19 cellular contexts compared by ENCODE assay signal in genomic region chr3:25834346-25834745, GRCh38. TPM values are rescaled to one million over a fixed set of nuclear protein-coding genes. Genes with fewer than 3 reads are reported as not detected.
DNase-seq lines count a peak whose midpoint lies in the region; ATAC-seq, FAIRE-seq and TF ChIP-seq lines count a peak whose summit lies in the region.
"Had no signal": no experiment of that assay in that cellular context is flagged by ENCODE, and none has a peak within 500 bp of the region (broad histone marks: within the 10 kb centered on the region; RNA-seq: fewer than 3 reads in every experiment).

No MANE protein-coding gene starts in this region.

- H3K4me1 ChIP-seq in DOHH2 (ENCODE audit: control insufficient read depth, low read length): peaks cover 26% of the 10 kb centered on the region
- H3K4me1 ChIP-seq: left ventricle myocardium inferior had no signal

- no peaks in the 10 kb centered on the region for H3K27me3 ChIP-seq in DOHH2 (ENCODE audit: control insufficient read depth, low read length)
- H3K27me3 ChIP-seq: neural progenitor cell had no signal

- no peaks in the 10 kb centered on the region for H3F3A ChIP-seq in DOHH2 (ENCODE audit: control insufficient read depth, insufficient read depth)

- no peak overlapping the region for H3K4me3 ChIP-seq in DOHH2 (ENCODE audit: low read length)
- H3K4me3 ChIP-seq: left ventricle myocardium inferior, neural progenitor cell, skin epidermis, tibial artery had no signal

- H3K79me2 ChIP-seq in DOHH2 (ENCODE audit: control insufficient read depth, low read length): no peaks in the 10 kb centered on the region

- no peaks in the 10 kb centered on the region for H3K36me3 ChIP-seq in DOHH2 (ENCODE audit: control insufficient read depth, low read length)
- H3K36me3 ChIP-seq: left ventricle myocardium inferior, neural progenitor cell, tibial artery had no signal

- FAIRE-seq in GM19239 (lab: Jason Lieb, UNC): peak; percentile 66
- FAIRE-seq: endothelial cell of umbilical vein had no signal

- no peaks in the 10 kb centered on the region for H3K4me1 Mint-ChIP-seq in activated T-cell treated with anti-CD3 and anti-CD28 coated beads, Interleukin-2, amount 50 U/mL, for 4 hours (ENCODE audit: low read depth)

- H3K9me2 ChIP-seq in DOHH2 (replicated peaks; ENCODE audit: control insufficient read depth, low read length): no peaks in the 10 kb centered on the region

- H3K27me3 Mint-ChIP-seq in activated T-cell treated with anti-CD3 and anti-CD28 coated beads, Interleukin-2, amount 50 U/mL, for 4 hours (ENCODE audit: low read depth): peaks cover 3% of the 10 kb centered on the region
- H3K27me3 Mint-ChIP-seq: brain had no signal

- DNase-seq in GM19239 (ENCODE audit: insufficient read length, low spot score) (no peak), NCI-H524 (lab: John Stamatoyannopoulos, UW) (no peak)
- no peak for DNase-seq in activated CD4-positive, alpha-beta T cell treated with anti-CD3 and anti-CD28 coated beads for 1 hour
- DNase-seq in activated CD4-positive, CD25-positive, alpha-beta regulatory T cell treated with anti-CD3 and anti-CD28 coated beads, Interleukin-2, amount 50 U/mL, for 72 hours: no peak
- no peak for DNase-seq in activated T-cell treated with anti-CD3 and anti-CD28 coated beads, Interleukin-2, amount 50 U/mL, for 4 hours
- DNase-seq: activated CD4-positive, alpha-beta T cell treated with anti-CD3 and anti-CD28 coated beads for 4 hours; head of caudate nucleus; left ventricle myocardium inferior; NCI-H2171; T-cell; tibial artery had no signal

- H3K9me3 Mint-ChIP-seq in activated T-cell treated with anti-CD3 and anti-CD28 coated beads, Interleukin-2, amount 50 U/mL, for 4 hours: peaks cover 5% of the 10 kb centered on the region
- H3K9me3 Mint-ChIP-seq: activated T-helper 17 cell treated with anti-CD3 and anti-CD28 coated beads, Interleukin-2, amount 50 U/mL, for 72 hours; T-cell had no signal

- ATAC-seq in GM21825 (IDR thresholded peaks at IDR 0.05; ENCODE audit: unreplicated experiment) (peak; percentile 77), HG03135 (IDR thresholded peaks at IDR 0.05; ENCODE audit: unreplicated experiment) (peak; percentile 68)
- no peak for ATAC-seq in activated T-cell treated with anti-CD3 and anti-CD28 coated beads, Interleukin-2, amount 50 U/mL, for 4 hours
- ATAC-seq: activated T-helper 17 cell treated with anti-CD3 and anti-CD28 coated beads, Interleukin-2, amount 50 U/mL, for 72 hours; T-cell had no signal

- H3K9me3 ChIP-seq in DOHH2 (ENCODE audit: control insufficient read depth, insufficient read depth, low read length): no peaks in the 10 kb centered on the region
- H3K9me3 ChIP-seq: left ventricle myocardium inferior, tibial artery had no signal

- H3K36me3 Mint-ChIP-seq in activated T-cell treated with anti-CD3 and anti-CD28 coated beads, Interleukin-2, amount 50 U/mL, for 4 hours (ENCODE audit: insufficient read depth): no peaks in the 10 kb centered on the region
- H3K36me3 Mint-ChIP-seq: neural progenitor cell, T-cell had no signal

- H3K4me2 ChIP-seq in DOHH2 (ENCODE audit: low read length): peak overlapping the region; percentile 43
- H3K4me2 ChIP-seq: neural progenitor cell had no signal

- no peak overlapping the region for H3K27ac ChIP-seq in DOHH2 (ENCODE audit: low read depth, low read length)
- H3K27ac ChIP-seq: left ventricle myocardium inferior, neural progenitor cell, skin epidermis, tibial artery had no signal

- H4K20me1 ChIP-seq in DOHH2 (ENCODE audit: control insufficient read depth, insufficient read depth, low read depth, low read length): no peaks in the 10 kb centered on the region

- H3K4me3 Mint-ChIP-seq in activated T-cell treated with anti-CD3 and anti-CD28 coated beads, Interleukin-2, amount 50 U/mL, for 4 hours: no peak overlapping the region
- H3K4me3 Mint-ChIP-seq: activated T-helper 17 cell treated with anti-CD3 and anti-CD28 coated beads, Interleukin-2, amount 50 U/mL, for 72 hours; brain; neural progenitor cell; T-cell had no signal

- no peak for TF ChIP-seq CTCF in DOHH2 (IDR thresholded peaks at IDR 0.05; ENCODE audit: low read depth, low read length, poor library complexity, severe bottlenecking)

RNA-seq across cellular contexts. Expression of gene OXSM, which starts 44.5 kb away (rescaled TPM):
- 10 to 100 TPM; 11.4 to 12.0 (median 11.6) TPM for total RNA-seq in activated T-cell treated with anti-CD3 and anti-CD28 coated beads, Interleukin-2, amount 50 U/mL, for 4 hours

RNA-seq across cellular contexts. Expression of gene NGLY1, which starts 51.1 kb away (rescaled TPM):
- 10 to 100 TPM; 43.4 to 48.7 (median 47.7) TPM for total RNA-seq in activated T-cell treated with anti-CD3 and anti-CD28 coated beads, Interleukin-2, amount 50 U/mL, for 4 hours

Comparison
In these comparisons a context has a peak if more than half of its experiments do, and no peak if none do; other contexts are left out.
1. ATAC-seq: peak in GM21825 (single experiment) and HG03135 (single experiment); none in activated T-cell treated with anti-CD3 and anti-CD28 coated beads, Interleukin-2, amount 50 U/mL, for 4 hours (0 of 2).